Comparison of ENCODE assay signal across 32 cellular contexts in the genomic region with DNA sequence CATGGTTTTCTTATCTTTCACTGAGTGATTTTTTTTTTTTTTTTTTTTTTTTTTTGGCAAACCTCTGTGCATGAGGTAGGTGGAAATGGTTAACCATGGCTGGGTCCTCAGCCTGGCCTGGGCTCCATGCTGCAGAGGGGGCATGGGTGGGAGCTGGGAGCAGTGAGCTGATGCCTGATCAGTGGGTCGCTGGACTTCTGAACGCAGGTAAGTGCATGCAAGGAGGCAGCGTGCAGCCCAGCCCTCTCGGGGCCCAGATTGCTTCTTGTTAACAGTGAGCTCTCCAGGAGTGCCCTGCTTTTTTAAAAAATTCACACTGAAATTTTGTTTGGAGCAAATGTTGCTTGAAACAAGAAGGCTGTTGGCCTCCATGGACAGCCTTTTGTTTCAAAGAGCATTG.
"Had no signal": no experiment of that assay in that cellular context is flagged by ENCODE, and none has a peak within 500 bp of the region (broad histone marks: within the 10 kb centered on the region; RNA-seq: fewer than 3 reads in every experiment).

No MANE protein-coding gene starts in this region.

- H3K9ac ChIP-seq: KMS-11 had no signal

- DNase-seq: activated B cell treated with CpG ODN at 0.5 μM for 24 hours; activated CD4-positive, alpha-beta memory T cell treated with anti-CD3 and anti-CD28 coated beads for 36 hours; activated CD4-positive, alpha-beta T cell treated with anti-CD3 and anti-CD28 coated beads for 4 hours; activated CD4-positive, alpha-beta T cell treated with anti-CD3 and anti-CD28 coated beads, Interleukin-2, amount 50 U/mL, for 1 hour; activated CD4-positive, CD25-positive, alpha-beta regulatory T cell treated with anti-CD3 and anti-CD28 coated beads, Interleukin-2, amount 50 U/mL, for 72 hours; activated CD8-positive, alpha-beta memory T cell treated with anti-CD3 and anti-CD28 coated beads, Interleukin-2, amount 50 U/mL, for 4 hours; activated naive CD4-positive, alpha-beta T cell treated with anti-CD3 and anti-CD28 coated beads, Interleukin-2, amount 10 ng/mL, durations not matched to agents 7 days and 5 days; activated naive CD8-positive, alpha-beta T cell treated with anti-CD3 and anti-CD28 coated beads, Interleukin-2, amount 50 U/mL, for 24 hours; activated T-cell treated with anti-CD3 and anti-CD28 coated beads for 4 hours; activated T-cell treated with anti-CD3 and anti-CD28 coated beads, Interleukin-2, amount 50 U/mL, for 4 hours; anterior cingulate cortex; MM.1S; MV-4-11; NCI-H1092; NCI-H146; NCI-H187; NCI-H2029 treated with DMSO at 0.1 percent for 48 hours; NCI-H2107; NCI-H2171; NCI-H510A; NCI-H526; NCI-H748 treated with DMSO at 0.1 percent for 48 hours; SW 1271; T-helper 1 cell; T-helper 9 cell had no signal

- H3K27me3 Mint-ChIP-seq: activated B cell treated with CpG ODN at 0.5 μM for 24 hours; activated CD4-positive, alpha-beta memory T cell treated with anti-CD3 and anti-CD28 coated beads for 36 hours; activated naive CD4-positive, alpha-beta T cell treated with anti-CD3 and anti-CD28 coated beads, Interleukin-2, amount 10 ng/mL, durations not matched to agents 7 days and 5 days; activated naive CD8-positive, alpha-beta T cell; activated naive CD8-positive, alpha-beta T cell treated with anti-CD3 and anti-CD28 coated beads, Interleukin-2, amount 50 U/mL, for 24 hours; brain had no signal

- H3K27ac ChIP-seq: KMS-11, VCaP had no signal

- H3K4me1 Mint-ChIP-seq: activated B cell treated with CpG ODN at 0.5 μM for 24 hours; activated naive CD8-positive, alpha-beta T cell treated with anti-CD3 and anti-CD28 coated beads, Interleukin-2, amount 50 U/mL, for 24 hours had no signal

- ATAC-seq: activated naive CD8-positive, alpha-beta T cell treated with anti-CD3 and anti-CD28 coated beads, Interleukin-2, amount 50 U/mL, for 24 hours; activated T-cell treated with anti-CD3 and anti-CD28 coated beads, Interleukin-2, amount 50 U/mL, for 4 hours; Panc1; Right ventricle myocardium inferior had no signal

- H3K4me3 Mint-ChIP-seq: activated B cell treated with CpG ODN at 0.5 μM for 24 hours; activated CD4-positive, alpha-beta memory T cell treated with anti-CD3 and anti-CD28 coated beads for 36 hours; activated naive CD4-positive, alpha-beta T cell treated with anti-CD3 and anti-CD28 coated beads, Interleukin-2, amount 10 ng/mL, durations not matched to agents 7 days and 5 days; activated naive CD8-positive, alpha-beta T cell; activated naive CD8-positive, alpha-beta T cell treated with anti-CD3 and anti-CD28 coated beads, Interleukin-2, amount 50 U/mL, for 24 hours; activated T-cell treated with anti-CD3 and anti-CD28 coated beads, Interleukin-2, amount 50 U/mL, for 4 hours; activated T-helper 1 cell treated with anti-CD3 and anti-CD28 coated beads, Interleukin-12 subunit alpha, Interleukin-12 subunit beta, Interleukin-2, Interleukin-4 antibody, amounts not matched to agents 30 ng/mL and 10 ng/mL and 1 ng/mL, durations not matched to agents 14 hours and 24 hours and 36 hours; brain had no signal

- H3K27ac Mint-ChIP-seq: activated B cell treated with CpG ODN at 0.5 μM for 24 hours; activated CD4-positive, alpha-beta memory T cell treated with anti-CD3 and anti-CD28 coated beads for 36 hours; activated naive CD4-positive, alpha-beta T cell treated with anti-CD3 and anti-CD28 coated beads, Interleukin-2, amount 10 ng/mL, durations not matched to agents 7 days and 5 days; activated naive CD8-positive, alpha-beta T cell; activated naive CD8-positive, alpha-beta T cell treated with anti-CD3 and anti-CD28 coated beads, Interleukin-2, amount 50 U/mL, for 24 hours; activated T-helper 1 cell treated with anti-CD3 and anti-CD28 coated beads, Interleukin-12 subunit alpha, Interleukin-12 subunit beta, Interleukin-2, Interleukin-4 antibody, amounts not matched to agents 30 ng/mL and 10 ng/mL and 1 ng/mL, durations not matched to agents 14 hours and 24 hours and 36 hours; brain had no signal

- H3K9me3 Mint-ChIP-seq: activated B cell treated with CpG ODN at 0.5 μM for 24 hours; activated CD4-positive, alpha-beta memory T cell treated with anti-CD3 and anti-CD28 coated beads for 36 hours; activated naive CD4-positive, alpha-beta T cell treated with anti-CD3 and anti-CD28 coated beads, Interleukin-2, amount 10 ng/mL, durations not matched to agents 7 days and 5 days; activated naive CD8-positive, alpha-beta T cell treated with anti-CD3 and anti-CD28 coated beads, Interleukin-2, amount 50 U/mL, for 24 hours; activated T-cell treated with anti-CD3 and anti-CD28 coated beads, Interleukin-2, amount 50 U/mL, for 4 hours; activated T-helper 1 cell treated with anti-CD3 and anti-CD28 coated beads, Interleukin-12 subunit alpha, Interleukin-12 subunit beta, Interleukin-2, Interleukin-4 antibody, amounts not matched to agents 30 ng/mL and 10 ng/mL and 1 ng/mL, durations not matched to agents 14 hours and 24 hours and 36 hours; brain had no signal

- H3K4me2 ChIP-seq: KMS-11 had no signal
